Comparison of ENCODE assay signal across 22 cellular contexts in genomic region chr20:62835931-62836861, GRCh38. TPM values are rescaled to one million over a fixed set of nuclear protein-coding genes. Genes with fewer than 3 reads are reported as not detected.
A peak's percentile ranks its signal among the peaks of the same experiment; 100 is the strongest.
DNase-seq lines count a peak whose midpoint lies in the region; ATAC-seq, FAIRE-seq and TF ChIP-seq lines count a peak whose summit lies in the region.
"Had no signal": no experiment of that assay in that cellular context is flagged by ENCODE, and none has a peak within 500 bp of the region (broad histone marks: within the 10 kb centered on the region; RNA-seq: fewer than 3 reads in every experiment).

No MANE protein-coding gene starts in this region.

- WGBS in SK-N-SH (ENCODE audit: low lambda C conversion rate): 87% methylated on average over 31 of the region's 52 CpGs
- WGBS in spleen, 5 donors: 72 to 83% (median 77%) methylated on average over 39 to 52 of the region's 52 CpGs

- CTCF ChIA-PET in SK-N-SH (lab: Yijun Ruan, JAX): interaction anchor here (0.9 to 3.1 kb wide), 6 partner anchors 9 to 185 kb away, joined by 3 to 10 read pairs (median 3); no protein-coding TSS in a partner anchor
- CTCF ChIA-PET in activated CD8-positive, alpha-beta T cell treated with anti-CD3 and anti-CD28 coated beads for 36 hours (lab: Charles Lee): no interaction called here

- no peak overlapping the region for H3K27ac Mint-ChIP-seq in astrocyte (ENCODE audit: unreplicated experiment)
- H3K27ac Mint-ChIP-seq in activated CD8-positive, alpha-beta T cell treated with anti-CD3 and anti-CD28 coated beads for 36 hours: no peak overlapping the region
- H3K27ac Mint-ChIP-seq: T-helper 17 cell had no signal

- TF ChIP-seq CTCF in SK-N-SH (IDR thresholded peaks at IDR 0.05): no peak
- no peak for TF ChIP-seq CTCF in astrocyte (IDR thresholded peaks at IDR 0.05; ENCODE audit: insufficient read depth, low read depth, low read length)
- no peak for TF ChIP-seq CTCF in spleen (IDR thresholded peaks at IDR 0.05 in 8 of 11, conservative IDR thresholded peaks at IDR 0.05 in 3 of 11)
- TF ChIP-seq CTCF in activated CD8-positive, alpha-beta T cell treated with anti-CD3 and anti-CD28 coated beads for 36 hours (IDR thresholded peaks at IDR 0.05): no peak

- ATAC-seq in SK-N-SH treated with all-trans-retinoic acid at 6 μM for 48 hours: no peak
- ATAC-seq in activated CD8-positive, alpha-beta T cell treated with anti-CD3 and anti-CD28 coated beads for 36 hours: no peak
- ATAC-seq: sciatic nerve, T-helper 17 cell had no signal

- no peaks in the 10 kb centered on the region for H3K9me3 Mint-ChIP-seq in astrocyte (ENCODE audit: unreplicated experiment)
- no peaks in the 10 kb centered on the region for H3K9me3 Mint-ChIP-seq in activated CD8-positive, alpha-beta T cell treated with anti-CD3 and anti-CD28 coated beads for 36 hours
- H3K9me3 Mint-ChIP-seq: dendritic cell treated with granulocyte-macrophage colony-stimulating factor and Interleukin-4, amounts not matched to agents 40 ng/mL and 50 ng/mL, for 4 days had no signal

- H2AFZ ChIP-seq in SK-N-SH (ENCODE audit: low read depth): no peak overlapping the region
- H2AFZ ChIP-seq in astrocyte (ENCODE audit: low read depth, low read length): peak overlapping the region; percentile 52

- H3K27ac ChIP-seq in SK-N-SH (ENCODE audit: low read depth in 2 of 2, low read length in 1 of 2): no peak overlapping the region
- no peak overlapping the region for H3K27ac ChIP-seq in astrocyte (ENCODE audit: low read depth, low read length)
- peak overlapping the region in 1 of 8 donors; percentile 9 for H3K27ac ChIP-seq in spleen

- no peaks in the 10 kb centered on the region for H3F3A ChIP-seq in SK-N-SH (replicated peaks; ENCODE audit: insufficient read depth)

- H3K4me3 Mint-ChIP-seq in astrocyte (ENCODE audit: unreplicated experiment): no peak overlapping the region
- no peak overlapping the region for H3K4me3 Mint-ChIP-seq in activated CD8-positive, alpha-beta T cell treated with anti-CD3 and anti-CD28 coated beads for 36 hours
- H3K4me3 Mint-ChIP-seq: dendritic cell treated with granulocyte-macrophage colony-stimulating factor and Interleukin-4, amounts not matched to agents 40 ng/mL and 50 ng/mL, for 4 days; T-helper 17 cell had no signal

- peaks cover 0 to 26% of the 10 kb centered on the region in 2 experiments; a peak in 1 of 4 replicates for H3K4me1 ChIP-seq in SK-N-SH (ENCODE audit: control insufficient read depth in 1 of 2, insufficient read depth in 2 of 2, low read depth in 1 of 2, low read length in 1 of 2)
- peaks cover 3% of the 10 kb centered on the region for H3K4me1 ChIP-seq in astrocyte (ENCODE audit: insufficient read depth, low read length)
- H3K4me1 ChIP-seq in spleen: peaks cover 10 to 63% (median 42%) of the 10 kb centered on the region in 6 donors

- H3K36me3 Mint-ChIP-seq in astrocyte (ENCODE audit: low read depth, unreplicated experiment): peaks cover 9% of the 10 kb centered on the region
- no peaks in the 10 kb centered on the region for H3K36me3 Mint-ChIP-seq in activated CD8-positive, alpha-beta T cell treated with anti-CD3 and anti-CD28 coated beads for 36 hours (ENCODE audit: low read depth)

- no peaks in the 10 kb centered on the region for H4K20me1 ChIP-seq in SK-N-SH (ENCODE audit: insufficient read depth)
- no peaks in the 10 kb centered on the region for H4K20me1 ChIP-seq in astrocyte (ENCODE audit: insufficient read depth, low read length)

- H3K27me3 Mint-ChIP-seq in astrocyte (ENCODE audit: low read depth, unreplicated experiment): no peaks in the 10 kb centered on the region
- peaks cover 4% of the 10 kb centered on the region for H3K27me3 Mint-ChIP-seq in activated CD8-positive, alpha-beta T cell treated with anti-CD3 and anti-CD28 coated beads for 36 hours
- H3K27me3 Mint-ChIP-seq: dendritic cell treated with granulocyte-macrophage colony-stimulating factor and Interleukin-4, amounts not matched to agents 40 ng/mL and 50 ng/mL, for 4 days had no signal

- H3K9ac ChIP-seq in SK-N-SH: no peak overlapping the region
- no peak overlapping the region for H3K9ac ChIP-seq in astrocyte (ENCODE audit: low read length)

- H3K79me2 ChIP-seq in SK-N-SH (ENCODE audit: insufficient read depth) (no peaks in the 10 kb centered on the region), astrocyte (ENCODE audit: insufficient read depth, low read length) (no peaks in the 10 kb centered on the region)

- DNase-seq in SK-N-SH (peak; percentile 20), astrocyte (ENCODE audit: low read depth) (no peak), islet precursor cell (peak; percentile 50), spleen (peak; percentile 71), NCI-H748 treated with DMSO at 0.1 percent for 48 hours (lab: John Stamatoyannopoulos, UW) (no peak), KG1 (lab: John Stamatoyannopoulos, UW) (no peak)
- no peak for DNase-seq in activated CD8-positive, alpha-beta T cell treated with anti-CD3 and anti-CD28 coated beads for 36 hours
- DNase-seq: activated CD4-positive, CD25-positive, alpha-beta regulatory T cell treated with anti-CD3 and anti-CD28 coated beads, Interleukin-2, amount 50 U/mL, for 72 hours; activated gamma-delta T cell; COR-L47; HCEC 1CT; mesendoderm; MV-4-11; NCI-H2081 treated with DMSO at 0.1 percent for 48 hours; RPMI8226; stimulated activated CD4-positive, alpha-beta T cell treated with anti-CD3 and anti-CD28 coated beads, Interleukin-4, amount 100 ng/mL, for 4 hours; T-helper 17 cell had no signal

- H3K36me3 ChIP-seq in SK-N-SH (replicated peaks in 1 of 2; ENCODE audit: control insufficient read depth in 1 of 2, insufficient read depth in 2 of 2, low read length in 1 of 2) (peaks cover under 1 to 1% of the 10 kb centered on the region in 2 experiments), astrocyte (ENCODE audit: insufficient read depth, low read length) (no peaks in the 10 kb centered on the region), spleen (peaks cover 0 to 28% (median 0%) of the 10 kb centered on the region in 6 donors)

- FAIRE-seq in astrocyte (lab: Jason Lieb, UNC): no peak
- FAIRE-seq: G401.6, GM12891 had no signal

- H3K4me1 Mint-ChIP-seq in astrocyte (ENCODE audit: low read depth, unreplicated experiment): peaks cover 3% of the 10 kb centered on the region
- H3K4me1 Mint-ChIP-seq in activated CD8-positive, alpha-beta T cell treated with anti-CD3 and anti-CD28 coated beads for 36 hours (ENCODE audit: low read depth): no peaks in the 10 kb centered on the region

- no peak overlapping the region for H3K4me3 ChIP-seq in SK-N-SH (ENCODE audit: low read depth in 2 of 2, low read length in 1 of 2)
- H3K4me3 ChIP-seq in astrocyte (ENCODE audit: insufficient read depth, low read depth, low read length): no peak overlapping the region
- H3K4me3 ChIP-seq in spleen: no peak overlapping the region

- intact Hi-C loops in spleen (cut with DNase I; ENCODE audit: low total_unique reads): no loop called here
- intact Hi-C loops in activated CD8-positive, alpha-beta T cell treated with anti-CD3 and anti-CD28 coated beads for 36 hours (cut with micrococcal nuclease): no loop called here

- no peak overlapping the region for H3K4me2 ChIP-seq in SK-N-SH
- peak overlapping the region; percentile 37 for H3K4me2 ChIP-seq in astrocyte (ENCODE audit: low read length)

- no peak for TF ChIP-seq POLR2A in spleen (IDR thresholded peaks at IDR 0.05)

- H3K9me3 ChIP-seq in SK-N-SH (no peaks in the 10 kb centered on the region), astrocyte (ENCODE audit: insufficient read depth, low read depth, low read length) (no peaks in the 10 kb centered on the region), spleen (no peaks in the 10 kb centered on the region)

- no peaks in the 10 kb centered on the region for H3K27me3 ChIP-seq in SK-N-SH (ENCODE audit: insufficient read depth)
- no peaks in the 10 kb centered on the region for H3K27me3 ChIP-seq in astrocyte (ENCODE audit: insufficient read depth, low read length)
- peaks cover 0 to 14% (median 0%) of the 10 kb centered on the region in 7 donors for H3K27me3 ChIP-seq in spleen (replicated peaks in 1 of 7)

- no peak for TF ChIP-seq EP300 in SK-N-SH (IDR thresholded peaks at IDR 0.05; ENCODE audit: borderline replicate concordance in 1 of 2, low read depth in 1 of 2, low read length in 1 of 2)

- POLR2A ChIA-PET in SK-N-SH (lab: Yijun Ruan, JAX): no interaction called here
- POLR2A ChIA-PET in activated CD8-positive, alpha-beta T cell treated with anti-CD3 and anti-CD28 coated beads for 36 hours (lab: Charles Lee): no interaction called here

- H3K9me2 ChIP-seq in SK-N-SH: no peaks in the 10 kb centered on the region

- TF ChIP-seq RAD21 in SK-N-SH (IDR thresholded peaks at IDR 0.05; ENCODE audit: low read length): no peak

TF ChIP-seq in SK-N-SH, 30 proteins besides CTCF, POLR2A, EP300 and RAD21 (continues in another document):
- TF ChIP-seq FOXM1 (IDR thresholded peaks at IDR 0.05; ENCODE audit: low read depth): no peak

RNA-seq across cellular contexts. Expression of gene COL9A3, which starts 19.3 kb away (rescaled TPM):
- 1.3 and 2.5 TPM in 2 replicates for polyA plus RNA-seq in SK-N-SH (2012; rRNA removed)
- polyA plus RNA-seq in SK-N-SH (2012; cell fraction: cytosol; rRNA removed): 1.2 and 1.7 TPM in 2 replicates
- 6.2 and 7.8 TPM in 2 replicates for polyA plus RNA-seq in SK-N-SH (2012; cell fraction: nucleus; rRNA removed)
- total RNA-seq in astrocyte: 43.0 and 54.3 TPM in 2 replicates
- 10 to 100 TPM in 3 of 7 donors, 1 to 10 TPM in 4; 1.2 to 16.7 (median 6.8) TPM for total RNA-seq in spleen
- 10 to 100 TPM; 10.9 to 14.7 (median 13.1) TPM for polyA plus RNA-seq in spleen
- not detected for total RNA-seq in activated CD8-positive, alpha-beta T cell treated with anti-CD3 and anti-CD28 coated beads for 36 hours
- total RNA-seq: T-helper 17 cell had no signal

RNA-seq across cellular contexts. Expression of gene TCFL5, which starts 25.4 kb away (rescaled TPM):
- polyA plus RNA-seq in SK-N-SH (2012; rRNA removed) (10.1 and 11.2 TPM in 2 replicates), spleen (1 to 10 TPM; 4.5 to 6.3 (median 5.3) TPM)
- 14.5 and 14.6 TPM in 2 replicates for polyA plus RNA-seq in SK-N-SH (2012; cell fraction: cytosol; rRNA removed)
- polyA plus RNA-seq in SK-N-SH (2012; cell fraction: nucleus; rRNA removed): 8.8 and 12.4 TPM in 2 replicates
- total RNA-seq in astrocyte (11.0 and 13.5 TPM in 2 replicates), spleen (1 to 10 TPM; 4.1 to 8.8 (median 6.8) TPM)
- 1 to 10 TPM; 7.5 to 7.6 TPM for total RNA-seq in activated CD8-positive, alpha-beta T cell treated with anti-CD3 and anti-CD28 coated beads for 36 hours

RNA-seq across cellular contexts. Expression of gene OGFR, which starts 31.6 kb away (rescaled TPM):
- polyA plus RNA-seq in SK-N-SH (2012; rRNA removed) (52.9 and 60.8 TPM in 2 replicates), spleen (100 to 1,000 TPM in 1 of 3 donors, 10 to 100 TPM in 2; 46.0 to 127 (median 66.9) TPM)
- 25.9 and 35.3 TPM in 2 replicates for polyA plus RNA-seq in SK-N-SH (2012; cell fraction: cytosol; rRNA removed)
- 96.1 and 137 TPM in 2 replicates for polyA plus RNA-seq in SK-N-SH (2012; cell fraction: nucleus; rRNA removed)
- total RNA-seq in astrocyte (93.4 and 96.5 TPM in 2 replicates), spleen (10 to 100 TPM; 69.8 to 91.0 (median 78.2) TPM)
- 10 to 100 TPM; 53.6 to 55.2 TPM for total RNA-seq in activated CD8-positive, alpha-beta T cell treated with anti-CD3 and anti-CD28 coated beads for 36 hours

RNA-seq across cellular contexts. Expression of gene MRGBP, which starts 39.9 kb away (rescaled TPM):
- polyA plus RNA-seq in SK-N-SH (2012; rRNA removed) (20.0 and 22.0 TPM in 2 replicates), spleen (10 to 100 TPM; 10.6 to 13.1 (median 12.6) TPM)
- 18.2 and 20.7 TPM in 2 replicates for polyA plus RNA-seq in SK-N-SH (2012; cell fraction: cytosol; rRNA removed)
- polyA plus RNA-seq in SK-N-SH (2012; cell fraction: nucleus; rRNA removed): 22.9 and 26.5 TPM in 2 replicates
- total RNA-seq in astrocyte (18.7 and 19.3 TPM in 2 replicates), spleen (10 to 100 TPM in 4 of 7 donors, 1 to 10 TPM in 3; 8.5 to 15.7 (median 12.0) TPM)
- 10 to 100 TPM; 18.5 to 18.9 TPM for total RNA-seq in activated CD8-positive, alpha-beta T cell treated with anti-CD3 and anti-CD28 coated beads for 36 hours

Comparison
In these comparisons a context has a peak if more than half of its experiments do, and no peak if none do; other contexts are left out.
1. DNase-seq: peak in SK-N-SH (single experiment), islet precursor cell (single experiment) and spleen (single experiment); none in astrocyte (single experiment), NCI-H748 treated with DMSO at 0.1 percent for 48 hours (single experiment), activated CD8-positive, alpha-beta T cell treated with anti-CD3 and anti-CD28 coated beads for 36 hours (single experiment) and KG1 (single experiment).